Comparison of ENCODE assay signal across 20 cellular contexts in genomic region chr16:78317871-78318270, GRCh38.
DNase-seq lines count a peak whose midpoint lies in the region; ATAC-seq and TF ChIP-seq lines count a peak whose summit lies in the region.
"Had no signal": no experiment of that assay in that cellular context is flagged by ENCODE, and none has a peak within 500 bp of the region (broad histone marks: within the 10 kb centered on the region; RNA-seq: fewer than 3 reads in every experiment).

No MANE protein-coding gene starts in this region.

- H3K27ac ChIP-seq in heart left ventricle: peak overlapping the region in 7 of 12 donors; percentile 12 to 58 (median 48)
- peak overlapping the region; percentile 13 for H3K27ac ChIP-seq in mesenchymal stem cell (ENCODE audit: low read length, poor library complexity, severe bottlenecking)
- no peak overlapping the region for H3K27ac ChIP-seq in subcutaneous abdominal adipose tissue (ENCODE audit: low read depth, low read length)
- H3K27ac ChIP-seq: cardiac muscle cell, epithelial cell of prostate, right lobe of liver had no signal

- no peak overlapping the region for H2BK12ac ChIP-seq in mesenchymal stem cell (ENCODE audit: low read length in 2 of 2)

- peak in 3 of 5 donors; percentile 26 to 38 (median 34) for DNase-seq in heart left ventricle
- DNase-seq in Right ventricle myocardium inferior (ENCODE audit: missing footprints): no peak
- peak; percentile 3 for DNase-seq in astrocyte of the cerebellum (ENCODE audit: low read depth)
- DNase-seq in mesenchymal stem cell: peak; percentile 60
- no peak for DNase-seq in GF-D8 (lab: John Stamatoyannopoulos, UW)
- no peak for DNase-seq in NCI-H510A treated with DMSO at 0.1 percent for 48 hours (lab: John Stamatoyannopoulos, UW)
- DNase-seq: activated gamma-delta T cell, BE2C, dermis blood vessel endothelial cell, EL, MG63, NCI-H1694, right lobe of liver, stomach, T-helper 9 cell had no signal

- H3K27me3 ChIP-seq in heart left ventricle (no peaks in the 10 kb centered on the region), mesenchymal stem cell (ENCODE audit: control insufficient read depth in 1 of 2, insufficient read depth in 1 of 2, low read length in 2 of 2) (no peaks in the 10 kb centered on the region), subcutaneous abdominal adipose tissue (ENCODE audit: control insufficient read depth in 5 of 5, insufficient read depth in 4 of 5, low read length in 5 of 5) (no peaks in the 10 kb centered on the region)
- H3K27me3 ChIP-seq: BE2C, cardiac muscle cell, MG63, right lobe of liver, stomach had no signal

- H3K4me1 ChIP-seq in heart left ventricle: peaks cover 0 to 6% (median 1%) of the 10 kb centered on the region in 12 donors
- H3K4me1 ChIP-seq in mesenchymal stem cell (ENCODE audit: control insufficient read depth, insufficient read depth, low read depth, low read length): peaks cover 5% of the 10 kb centered on the region
- peaks cover 0 to 8% (median 0%) of the 10 kb centered on the region in 5 donors for H3K4me1 ChIP-seq in subcutaneous abdominal adipose tissue (ENCODE audit: control insufficient read depth in 5 of 5, insufficient read depth in 5 of 5, low read length in 5 of 5)
- H3K4me1 ChIP-seq: BE2C, right lobe of liver had no signal

- peak overlapping the region in 1 of 2 experiments; percentile 30 for H3K18ac ChIP-seq in mesenchymal stem cell (ENCODE audit: low read depth in 1 of 2, low read length in 2 of 2)

- intact Hi-C loops in heart left ventricle (cut with DNase I) (loop anchor here in 2 of 10 donors (10.0 kb wide), 2 partner anchors 57 to 743 kb away; no protein-coding TSS in a partner anchor), Right ventricle myocardium inferior (cut with DNase I) (no loop called here)

- H3K36me3 ChIP-seq in heart left ventricle (no peaks in the 10 kb centered on the region), mesenchymal stem cell (ENCODE audit: control insufficient read depth in 1 of 2, insufficient read depth in 2 of 2, low read depth in 1 of 2, low read length in 2 of 2) (no peaks in the 10 kb centered on the region), subcutaneous abdominal adipose tissue (ENCODE audit: control insufficient read depth in 5 of 5, insufficient read depth in 5 of 5, low read length in 5 of 5) (no peaks in the 10 kb centered on the region)
- H3K36me3 ChIP-seq: BE2C, cardiac muscle cell, MG63, right lobe of liver, stomach had no signal

- H3K9ac ChIP-seq in mesenchymal stem cell (ENCODE audit: low read length): no peak overlapping the region
- H3K9ac ChIP-seq in subcutaneous abdominal adipose tissue (ENCODE audit: low read length in 5 of 5): no peak overlapping the region

- TF ChIP-seq POLR2A in heart left ventricle (IDR thresholded peaks at IDR 0.05): no peak

- no peak overlapping the region for H2AK5ac ChIP-seq in mesenchymal stem cell (ENCODE audit: low read length, severe bottlenecking)

- in situ Hi-C loops in astrocyte of the cerebellum (cut with HindIII; ENCODE audit: low sequenced_read_pairs): no loop called here

- H3K9me3 ChIP-seq in heart left ventricle: no peaks in the 10 kb centered on the region
- H3K9me3 ChIP-seq in mesenchymal stem cell (ENCODE audit: control insufficient read depth, low read length): no peaks in the 10 kb centered on the region
- no peaks in the 10 kb centered on the region for H3K9me3 ChIP-seq in subcutaneous abdominal adipose tissue (ENCODE audit: control insufficient read depth in 5 of 5, low read length in 5 of 5)
- H3K9me3 ChIP-seq: BE2C, MG63, right lobe of liver, stomach had no signal

- H2AFZ ChIP-seq in mesenchymal stem cell (ENCODE audit: low read depth, low read length): no peak overlapping the region
- H2AFZ ChIP-seq: GM23338 had no signal

- H2BK5ac ChIP-seq in mesenchymal stem cell (ENCODE audit: low read depth, low read length, poor library complexity, severe bottlenecking): no peak overlapping the region

- WGBS in heart left ventricle, 4 donors: 57 to 70% (median 64%) methylated on average over 6 of the region's 6 CpGs
- 9% methylated on average over 6 of the region's 6 CpGs for WGBS in mesenchymal stem cell

- H3K14ac ChIP-seq in mesenchymal stem cell (ENCODE audit: low read length in 2 of 2): no peak overlapping the region

- ATAC-seq in heart left ventricle (peak in 2 of 4 donors; percentile 39 to 85), Right ventricle myocardium inferior (no peak), HG02884 (IDR thresholded peaks at IDR 0.05; ENCODE audit: unreplicated experiment) (no peak)
- ATAC-seq: GM23338 had no signal

- H2BK120ac ChIP-seq in mesenchymal stem cell (ENCODE audit: low read depth, low read length): peak overlapping the region; percentile 11

- H4K8ac ChIP-seq in mesenchymal stem cell (ENCODE audit: low read length): no peak overlapping the region

- H2BK15ac ChIP-seq in mesenchymal stem cell (ENCODE audit: low read depth, poor library complexity, severe bottlenecking): no peak overlapping the region

- TF ChIP-seq CTCF in heart left ventricle (IDR thresholded peaks at IDR 0.05) (no peak), astrocyte of the cerebellum (IDR thresholded peaks at IDR 0.05; ENCODE audit: low read depth, low read length, missing control alignments) (no peak)

- H3K4me2 ChIP-seq in mesenchymal stem cell (ENCODE audit: low read length, poor library complexity, severe bottlenecking): no peak overlapping the region
- H3K4me2 ChIP-seq: GM23338 had no signal

- H4K91ac ChIP-seq in mesenchymal stem cell (ENCODE audit: low read length): no peak overlapping the region

- H3K4me3 ChIP-seq in heart left ventricle (peak overlapping the region in 5 of 12 donors; percentile 3 to 22 (median 13)), astrocyte of the cerebellum (ENCODE audit: low read depth, low read length) (peak overlapping the region; percentile 6), mesenchymal stem cell (ENCODE audit: insufficient read depth in 1 of 2, low read depth in 1 of 2, low read length in 2 of 2) (peak overlapping the region in 1 of 2 experiments; percentile 16), subcutaneous abdominal adipose tissue (ENCODE audit: low read depth in 1 of 5, low read length in 5 of 5) (peak overlapping the region in 3 of 5 donors; percentile 23 to 33 (median 23))
- H3K4me3 ChIP-seq: cardiac muscle cell, GM23338, MG63, right lobe of liver had no signal

- no peaks in the 10 kb centered on the region for H3K79me1 ChIP-seq in mesenchymal stem cell (replicated peaks; ENCODE audit: low read length, poor library complexity, severe bottlenecking)

- H3K4ac ChIP-seq in mesenchymal stem cell (ENCODE audit: low read depth in 1 of 2, low read length in 2 of 2): no peak overlapping the region

- no peak overlapping the region for H3K23ac ChIP-seq in mesenchymal stem cell (ENCODE audit: low read length in 2 of 2)

Comparison
In these comparisons a context has a peak if more than half of its experiments do, and no peak if none do; other contexts are left out.
1. DNase-seq: peak in heart left ventricle (3 of 5), astrocyte of the cerebellum (single experiment) and mesenchymal stem cell (single experiment); none in Right ventricle myocardium inferior (single experiment), GF-D8 (single experiment) and NCI-H510A treated with DMSO at 0.1 percent for 48 hours (single experiment).